ENCODE assay signal across 1 cellular context in the genomic region with DNA sequence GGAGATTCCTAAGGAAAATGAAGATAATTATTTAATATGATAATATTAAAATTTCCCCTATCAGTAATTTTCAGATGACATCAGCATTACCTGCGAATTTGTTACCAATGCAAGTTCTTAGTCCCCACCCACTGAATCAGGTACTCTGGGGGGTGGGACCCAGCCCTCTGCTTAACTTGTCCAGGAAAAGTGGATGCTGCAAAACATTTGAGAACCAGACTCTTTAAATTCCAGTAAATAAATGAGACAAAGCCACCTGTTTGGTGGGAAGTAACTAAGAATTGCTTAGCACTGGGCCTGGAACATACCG.
TF ChIP-seq lines count a peak whose summit lies in the region.

No MANE protein-coding gene starts in this region.

TF ChIP-seq in endothelial cell of umbilical vein, 7 proteins besides CTCF, POLR2A, EP300 and RAD21:
- TF ChIP-seq, protein P1, sequence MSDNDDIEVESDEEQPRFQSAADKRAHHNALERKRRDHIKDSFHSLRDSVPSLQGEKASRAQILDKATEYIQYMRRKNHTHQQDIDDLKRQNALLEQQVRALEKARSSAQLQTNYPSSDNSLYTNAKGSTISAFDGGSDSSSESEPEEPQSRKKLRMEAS (IDR thresholded peaks at IDR 0.05; ENCODE audit: insufficient read depth, insufficient read length) = no peak
- TF ChIP-seq EZH2 (IDR thresholded peaks at IDR 0.05; ENCODE audit: borderline replicate concordance, low read depth, low read length, severe bottlenecking) (no peak), MYC (IDR thresholded peaks at IDR 0.05; ENCODE audit: low read depth, low read length) (no peak), JUN (IDR thresholded peaks at IDR 0.05; ENCODE audit: borderline replicate concordance, insufficient read depth, insufficient read length, low read depth) (no peak), GATA2 (IDR thresholded peaks at IDR 0.05; ENCODE audit: insufficient read depth, insufficient read length, low read depth, low read length) (no peak), FOS (IDR thresholded peaks at IDR 0.05; ENCODE audit: borderline replicate concordance, insufficient read depth, low read length) (no peak), POLR2AphosphoS5 (IDR thresholded peaks at IDR 0.05; ENCODE audit: insufficient read depth, low read depth, low read length) (no peak)
TF ChIP-seq in endothelial cell of umbilical vein: peak in this region for 0.
